ENCODE assay signal across 4 cellular contexts in the genomic region with DNA sequence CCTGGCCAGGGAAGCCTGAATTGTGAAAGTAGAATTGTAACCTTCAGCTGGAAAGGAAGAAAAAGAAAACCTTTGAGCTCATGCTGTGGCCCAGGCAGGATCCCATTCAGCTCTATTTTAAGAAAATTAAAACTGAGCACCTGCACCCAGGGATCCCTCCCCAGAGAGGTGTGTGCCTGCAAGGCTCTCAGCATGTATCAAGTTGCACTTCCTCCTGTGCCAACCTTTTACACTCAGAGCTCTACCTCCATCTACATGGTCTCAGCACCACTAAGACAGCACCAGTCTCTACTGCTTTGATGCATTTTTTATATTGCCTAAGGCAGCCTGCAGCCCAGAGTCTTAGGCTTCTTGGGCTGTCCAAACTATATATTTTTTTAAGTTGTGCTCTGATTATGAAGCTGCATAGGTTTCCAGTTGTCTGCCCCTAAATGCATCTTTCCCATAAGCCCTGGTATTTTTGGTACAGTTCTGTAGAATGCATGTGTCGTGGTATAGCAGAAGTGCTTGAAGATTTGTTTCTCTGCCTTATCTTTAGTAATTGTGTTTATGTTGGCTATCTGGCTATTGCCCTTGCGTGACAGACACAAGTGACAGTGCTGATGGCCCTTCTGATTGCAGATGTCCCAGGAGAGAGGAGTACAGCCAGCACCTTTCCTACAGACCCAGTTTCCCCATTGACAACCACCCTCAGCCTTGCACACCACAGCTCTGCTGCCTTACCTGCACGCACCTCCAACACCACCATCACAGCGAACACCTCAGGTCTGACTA.
A peak's percentile ranks its signal among the peaks of the same experiment; 100 is the strongest.
TF ChIP-seq lines count a peak whose summit lies in the region.

No MANE protein-coding gene starts in this region.

TF ChIP-seq in SK-N-SH, 30 proteins besides CTCF, POLR2A, EP300 and RAD21 (continued from another document):
- TF ChIP-seq MEF2A (IDR thresholded peaks at IDR 0.05; ENCODE audit: borderline replicate concordance, low read depth) (no peak), MXI1 (IDR thresholded peaks at IDR 0.05; ENCODE audit: low read depth, low read length) (no peak)
- TF ChIP-seq, protein P1, sequence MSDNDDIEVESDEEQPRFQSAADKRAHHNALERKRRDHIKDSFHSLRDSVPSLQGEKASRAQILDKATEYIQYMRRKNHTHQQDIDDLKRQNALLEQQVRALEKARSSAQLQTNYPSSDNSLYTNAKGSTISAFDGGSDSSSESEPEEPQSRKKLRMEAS (IDR thresholded peaks at IDR 0.05; ENCODE audit: low read depth) = no peak
- TF ChIP-seq, protein P2, sequence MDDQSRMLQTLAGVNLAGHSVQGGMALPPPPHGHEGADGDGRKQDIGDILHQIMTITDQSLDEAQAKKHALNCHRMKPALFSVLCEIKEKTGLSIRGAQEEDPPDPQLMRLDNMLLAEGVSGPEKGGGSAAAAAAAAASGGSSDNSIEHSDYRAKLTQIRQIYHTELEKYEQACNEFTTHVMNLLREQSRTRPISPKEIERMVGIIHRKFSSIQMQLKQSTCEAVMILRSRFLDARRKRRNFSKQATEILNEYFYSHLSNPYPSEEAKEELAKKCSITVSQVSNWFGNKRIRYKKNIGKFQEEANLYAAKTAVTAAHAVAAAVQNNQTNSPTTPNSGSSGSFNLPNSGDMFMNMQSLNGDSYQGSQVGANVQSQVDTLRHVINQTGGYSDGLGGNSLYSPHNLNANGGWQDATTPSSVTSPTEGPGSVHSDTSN (IDR thresholded peaks at IDR 0.05) = no peak

TF ChIP-seq in SK-N-SH treated with all-trans-retinoic acid at 6 μM for 48 hours, 23 proteins besides CTCF, POLR2A, EP300 and RAD21:
- TF ChIP-seq, protein P3, sequence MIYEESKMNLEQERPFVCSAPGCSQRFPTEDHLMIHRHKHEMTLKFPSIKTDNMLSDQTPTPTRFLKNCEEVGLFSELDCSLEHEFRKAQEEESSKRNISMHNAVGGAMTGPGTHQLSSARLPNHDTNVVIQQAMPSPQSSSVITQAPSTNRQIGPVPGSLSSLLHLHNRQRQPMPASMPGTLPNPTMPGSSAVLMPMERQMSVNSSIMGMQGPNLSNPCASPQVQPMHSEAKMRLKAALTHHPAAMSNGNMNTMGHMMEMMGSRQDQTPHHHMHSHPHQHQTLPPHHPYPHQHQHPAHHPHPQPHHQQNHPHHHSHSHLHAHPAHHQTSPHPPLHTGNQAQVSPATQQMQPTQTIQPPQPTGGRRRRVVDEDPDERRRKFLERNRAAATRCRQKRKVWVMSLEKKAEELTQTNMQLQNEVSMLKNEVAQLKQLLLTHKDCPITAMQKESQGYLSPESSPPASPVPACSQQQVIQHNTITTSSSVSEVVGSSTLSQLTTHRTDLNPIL (CRISPR knock-in tag; IDR thresholded peaks at IDR 0.05; ENCODE audit: low read depth) = no peak
- TF ChIP-seq, protein P4, sequence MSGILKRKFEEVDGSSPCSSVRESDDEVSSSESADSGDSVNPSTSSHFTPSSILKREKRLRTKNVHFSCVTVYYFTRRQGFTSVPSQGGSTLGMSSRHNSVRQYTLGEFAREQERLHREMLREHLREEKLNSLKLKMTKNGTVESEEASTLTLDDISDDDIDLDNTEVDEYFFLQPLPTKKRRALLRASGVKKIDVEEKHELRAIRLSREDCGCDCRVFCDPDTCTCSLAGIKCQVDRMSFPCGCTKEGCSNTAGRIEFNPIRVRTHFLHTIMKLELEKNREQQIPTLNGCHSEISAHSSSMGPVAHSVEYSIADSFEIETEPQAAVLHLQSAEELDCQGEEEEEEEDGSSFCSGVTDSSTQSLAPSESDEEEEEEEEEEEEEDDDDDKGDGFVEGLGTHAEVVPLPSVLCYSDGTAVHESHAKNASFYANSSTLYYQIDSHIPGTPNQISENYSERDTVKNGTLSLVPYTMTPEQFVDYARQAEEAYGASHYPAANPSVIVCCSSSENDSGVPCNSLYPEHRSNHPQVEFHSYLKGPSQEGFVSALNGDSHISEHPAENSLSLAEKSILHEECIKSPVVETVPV (CRISPR knock-in tag; IDR thresholded peaks at IDR 0.05) = no peak

TF ChIP-seq in Ishikawa, 13 proteins besides CTCF, POLR2A, EP300 and RAD21 (continued from another document):
- TF ChIP-seq, protein P5, sequence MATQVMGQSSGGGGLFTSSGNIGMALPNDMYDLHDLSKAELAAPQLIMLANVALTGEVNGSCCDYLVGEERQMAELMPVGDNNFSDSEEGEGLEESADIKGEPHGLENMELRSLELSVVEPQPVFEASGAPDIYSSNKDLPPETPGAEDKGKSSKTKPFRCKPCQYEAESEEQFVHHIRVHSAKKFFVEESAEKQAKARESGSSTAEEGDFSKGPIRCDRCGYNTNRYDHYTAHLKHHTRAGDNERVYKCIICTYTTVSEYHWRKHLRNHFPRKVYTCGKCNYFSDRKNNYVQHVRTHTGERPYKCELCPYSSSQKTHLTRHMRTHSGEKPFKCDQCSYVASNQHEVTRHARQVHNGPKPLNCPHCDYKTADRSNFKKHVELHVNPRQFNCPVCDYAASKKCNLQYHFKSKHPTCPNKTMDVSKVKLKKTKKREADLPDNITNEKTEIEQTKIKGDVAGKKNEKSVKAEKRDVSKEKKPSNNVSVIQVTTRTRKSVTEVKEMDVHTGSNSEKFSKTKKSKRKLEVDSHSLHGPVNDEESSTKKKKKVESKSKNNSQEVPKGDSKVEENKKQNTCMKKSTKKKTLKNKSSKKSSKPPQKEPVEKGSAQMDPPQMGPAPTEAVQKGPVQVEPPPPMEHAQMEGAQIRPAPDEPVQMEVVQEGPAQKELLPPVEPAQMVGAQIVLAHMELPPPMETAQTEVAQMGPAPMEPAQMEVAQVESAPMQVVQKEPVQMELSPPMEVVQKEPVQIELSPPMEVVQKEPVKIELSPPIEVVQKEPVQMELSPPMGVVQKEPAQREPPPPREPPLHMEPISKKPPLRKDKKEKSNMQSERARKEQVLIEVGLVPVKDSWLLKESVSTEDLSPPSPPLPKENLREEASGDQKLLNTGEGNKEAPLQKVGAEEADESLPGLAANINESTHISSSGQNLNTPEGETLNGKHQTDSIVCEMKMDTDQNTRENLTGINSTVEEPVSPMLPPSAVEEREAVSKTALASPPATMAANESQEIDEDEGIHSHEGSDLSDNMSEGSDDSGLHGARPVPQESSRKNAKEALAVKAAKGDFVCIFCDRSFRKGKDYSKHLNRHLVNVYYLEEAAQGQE (IDR thresholded peaks at IDR 0.05; ENCODE audit: low read depth) = no peak

TF ChIP-seq in WTC11, 78 proteins besides CTCF, POLR2A, EP300 and RAD21 (continued from another document):
- TF ChIP-seq, protein P6, sequence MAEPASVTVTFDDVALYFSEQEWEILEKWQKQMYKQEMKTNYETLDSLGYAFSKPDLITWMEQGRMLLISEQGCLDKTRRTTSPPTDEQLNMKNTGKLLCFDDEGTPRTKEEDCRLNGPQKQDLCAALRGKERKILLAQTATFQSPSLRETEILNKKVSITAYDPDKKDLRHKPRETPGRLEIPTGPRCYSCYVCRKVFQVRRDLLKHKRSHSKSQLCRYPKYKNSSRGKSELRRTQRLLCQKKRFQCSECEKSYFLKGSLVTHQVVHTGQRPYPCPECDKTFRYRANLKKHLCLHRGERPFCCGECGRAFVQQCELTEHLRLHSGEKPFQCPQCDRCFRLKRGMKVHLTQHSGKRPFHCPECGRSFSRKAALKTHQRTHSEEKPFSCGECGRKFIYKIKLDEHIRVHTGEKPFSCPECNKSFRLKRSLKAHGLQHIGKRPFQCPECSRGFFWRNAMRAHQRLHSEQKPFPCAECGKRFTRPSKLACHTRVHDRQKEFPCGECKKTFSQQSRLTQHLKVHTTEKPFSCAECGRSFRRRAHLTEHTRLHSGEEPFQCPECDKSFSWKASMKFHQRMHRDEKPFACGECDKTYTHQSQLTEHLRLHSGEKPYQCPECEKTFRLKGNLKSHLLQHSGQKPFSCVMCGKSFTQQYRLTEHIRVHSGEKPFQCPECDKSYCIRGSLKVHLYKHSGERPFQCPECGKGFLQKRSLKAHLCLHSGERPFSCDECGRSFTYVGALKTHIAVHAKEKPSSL (CRISPR knock-in tag; conservative IDR thresholded peaks at IDR 0.05) = 0 out of 2 replicates have a peak, but pooled peaks have one; percentile 34
- TF ChIP-seq, protein P7, sequence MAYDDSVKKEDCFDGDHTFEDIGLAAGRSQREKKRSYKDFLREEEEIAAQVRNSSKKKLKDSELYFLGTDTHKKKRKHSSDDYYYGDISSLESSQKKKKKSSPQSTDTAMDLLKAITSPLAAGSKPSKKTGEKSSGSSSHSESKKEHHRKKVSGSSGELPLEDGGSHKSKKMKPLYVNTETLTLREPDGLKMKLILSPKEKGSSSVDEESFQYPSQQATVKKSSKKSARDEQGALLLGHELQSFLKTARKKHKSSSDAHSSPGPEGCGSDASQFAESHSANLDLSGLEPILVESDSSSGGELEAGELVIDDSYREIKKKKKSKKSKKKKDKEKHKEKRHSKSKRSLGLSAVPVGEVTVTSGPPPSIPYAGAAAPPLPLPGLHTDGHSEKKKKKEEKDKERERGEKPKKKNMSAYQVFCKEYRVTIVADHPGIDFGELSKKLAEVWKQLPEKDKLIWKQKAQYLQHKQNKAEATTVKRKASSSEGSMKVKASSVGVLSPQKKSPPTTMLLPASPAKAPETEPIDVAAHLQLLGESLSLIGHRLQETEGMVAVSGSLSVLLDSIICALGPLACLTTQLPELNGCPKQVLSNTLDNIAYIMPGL (CRISPR knock-in tag; IDR thresholded peaks at IDR 0.05) = no peak
- peak; percentile 68 for TF ChIP-seq ETV6 (CRISPR knock-in tag; IDR thresholded peaks at IDR 0.05)
- no peak for TF ChIP-seq CREM (CRISPR knock-in tag; IDR thresholded peaks at IDR 0.05)
- no peak for TF ChIP-seq GABPB1 (CRISPR knock-in tag; IDR thresholded peaks at IDR 0.05)
- no peak for TF ChIP-seq SMAD4 (CRISPR knock-in tag; IDR thresholded peaks at IDR 0.05)
- no peak for TF ChIP-seq HMGA2 (CRISPR knock-in tag; IDR thresholded peaks at IDR 0.05)
- TF ChIP-seq SMAD3 (CRISPR knock-in tag; IDR thresholded peaks at IDR 0.05; ENCODE audit: borderline replicate concordance) = no peak
- TF ChIP-seq SOX15 (CRISPR knock-in tag; IDR thresholded peaks at IDR 0.05) = no peak
- TF ChIP-seq NR3C1 (CRISPR knock-in tag; conservative IDR thresholded peaks at IDR 0.05; ENCODE audit: low read depth) = no peak
- TF ChIP-seq ZNF416 (CRISPR knock-in tag; IDR thresholded peaks at IDR 0.05) = no peak
